In genomic region chr1:212892108-212892507, GRCh38 we compare ENCODE assay signal across 8 cellular contexts. TPM values are rescaled to one million over a fixed set of nuclear protein-coding genes. Genes with fewer than 3 reads are reported as not detected.
"Had no signal": no experiment of that assay in that cellular context is flagged by ENCODE, and none has a peak within 500 bp of the region (broad histone marks: within the 10 kb centered on the region; RNA-seq: fewer than 3 reads in every experiment).

No MANE protein-coding gene starts in this region.

- H3K4me3 ChIP-seq: GM23248, K562 had no signal

- H3K9ac ChIP-seq: GM23248 had no signal

- H2AFZ ChIP-seq: GM23248 had no signal

- H3K27ac ChIP-seq: GM23248, HL-60 had no signal

- DNase-seq: GM23248, H7, HCEC 1CT, IMR-90, KG1 had no signal

- ATAC-seq: K562 had no signal

RNA-seq across cellular contexts. Expression of gene SPATA45, which starts 44.7 kb away (rescaled TPM):
- total RNA-seq: GM23248, HT1080, IMR-90, K562 had no signal
- polyA plus RNA-seq: GM23248, IMR-90 had no signal

RNA-seq across cellular contexts. Expression of gene VASH2, which starts 58.2 kb away (rescaled TPM):
- total RNA-seq: GM23248 had no signal
